ENCODE assay signal across 8 cellular contexts in the genomic region with DNA sequence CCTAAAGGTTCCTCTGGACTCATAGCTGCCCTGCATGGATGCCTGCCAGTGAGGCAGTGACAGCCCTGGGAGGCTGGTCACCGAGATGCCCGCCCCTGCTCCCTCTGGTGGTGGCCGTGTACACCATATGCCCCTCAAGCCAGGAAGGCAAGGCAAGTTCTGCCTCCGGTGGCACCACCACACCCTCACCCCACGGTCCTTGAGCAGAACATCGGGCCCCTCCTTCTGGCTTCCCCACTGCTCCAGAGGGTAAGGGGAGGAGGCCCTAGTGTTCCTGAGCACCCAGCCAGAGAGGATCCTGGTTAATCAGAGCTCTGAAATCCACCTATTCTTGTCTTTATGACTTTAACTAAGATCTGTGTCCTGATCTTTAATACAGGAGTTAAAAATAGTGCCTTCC.
A peak's percentile ranks its signal among the peaks of the same experiment; 100 is the strongest.
DNase-seq lines count a peak whose midpoint lies in the region; ATAC-seq and TF ChIP-seq lines count a peak whose summit lies in the region.

No MANE protein-coding gene starts in this region.

- no peak overlapping the region for H3K4me3 ChIP-seq in neutrophil (ENCODE audit: low read depth in 1 of 2, low read length in 1 of 2)

- TF ChIP-seq CTCF in neutrophil (IDR thresholded peaks at IDR 0.05), result peak; percentile 39

- peaks cover 0 to 7% of the 10 kb centered on the region in 2 experiments for H3K4me1 ChIP-seq in neutrophil (ENCODE audit: control insufficient read depth in 1 of 2, insufficient read depth in 1 of 2, low read depth in 1 of 2, low read length in 1 of 2)

- no peaks in the 10 kb centered on the region for H3K36me3 ChIP-seq in neutrophil

- H3K27ac ChIP-seq in neutrophil, result no peak overlapping the region

- no peaks in the 10 kb centered on the region for H3K27me3 ChIP-seq in neutrophil

- in situ Hi-C loops in ACHN (cut with HindIII; ENCODE audit: low pct_ligation_motif_present, low pct_unique_long_range_greater_than_20kb, low sequenced_read_pairs), result no loop called here

- peak; percentile 77 for DNase-seq in ACHN
- DNase-seq in EL, result peak; percentile 85
- DNase-seq in T-helper 9 cell, result peak; percentile 45
- DNase-seq in effector CD4-positive, alpha-beta T cell, result peak; percentile 34

- H3K9me3 ChIP-seq in neutrophil, result no peaks in the 10 kb centered on the region

- ATAC-seq in HG03196 (IDR thresholded peaks at IDR 0.05; ENCODE audit: unreplicated experiment) (peak; percentile 73), GM21529 (IDR thresholded peaks at IDR 0.05; ENCODE audit: unreplicated experiment) (no peak), GM21360 (IDR thresholded peaks at IDR 0.05; ENCODE audit: unreplicated experiment) (no peak)

Comparison
In these comparisons a context has a peak if more than half of its experiments do, and no peak if none do; other contexts are left out.
1. DNase-seq: peak in every context shown above with its lines; median percentile 85 in EL; 77 in ACHN; 45 in T-helper 9 cell; 34 in effector CD4-positive, alpha-beta T cell.